In the genomic region with DNA sequence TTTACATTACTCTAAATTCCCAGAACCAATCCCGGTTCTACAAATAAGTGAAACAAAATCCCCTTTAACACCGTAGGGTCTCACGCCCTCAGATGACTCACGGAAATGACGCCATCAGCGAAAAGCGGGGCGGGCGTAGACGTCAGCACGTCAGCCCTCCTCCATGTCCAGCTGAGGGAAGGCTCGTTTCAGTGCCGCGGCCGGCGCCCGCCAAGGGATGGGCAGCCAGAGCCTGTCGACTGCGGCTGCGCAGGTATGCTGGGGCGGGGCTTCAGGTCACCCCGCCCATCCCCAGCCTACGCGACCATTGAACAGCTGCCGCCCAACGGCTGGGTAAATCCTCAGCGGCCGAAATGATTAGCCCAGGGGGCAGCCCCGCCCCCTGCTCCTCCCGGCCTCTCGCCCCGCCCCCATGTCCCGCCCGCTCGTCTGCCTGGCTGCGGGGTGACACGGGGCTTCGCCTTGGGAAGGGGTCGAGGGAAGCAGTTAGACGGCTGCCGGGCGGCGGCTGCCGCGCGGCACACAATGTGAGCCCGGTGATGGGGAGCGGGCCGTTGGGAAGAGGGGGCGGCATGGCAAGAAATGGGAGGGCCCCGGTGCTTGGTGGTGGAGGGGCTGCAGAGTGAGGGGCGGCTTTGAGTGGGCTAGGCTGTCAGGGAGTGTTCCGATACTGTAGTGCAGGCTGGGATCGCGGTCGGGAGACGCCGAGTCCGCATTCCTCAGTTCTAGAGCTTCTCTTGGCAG, we compare ENCODE assay signal across 8 cellular contexts. TPM values are rescaled to one million over a fixed set of nuclear protein-coding genes. Genes with fewer than 3 reads are reported as not detected.
DNase-seq lines count a peak whose midpoint lies in the region; FAIRE-seq and TF ChIP-seq lines count a peak whose summit lies in the region.

Gene NBEAL1 (plus strand): TSS at position 420 of the 744 bp plus-strand sequence. CDS start 1,510 bp downstream, outside the sequence.

- no peaks in the 10 kb centered on the region for H3K9me3 Mint-ChIP-seq in activated naive CD4-positive, alpha-beta T cell treated with anti-CD3 and anti-CD28 coated beads for 36 hours

- WGBS in neuronal stem cell (ENCODE audit: extremely low coverage in 2 of 2, insufficient read length in 2 of 2, insufficient replicate concordance in 1 of 2), 2 donors = no CpG with 5 or more reads among the region's 59 CpGs

- H3K4me2 ChIP-seq in neuronal stem cell (ENCODE audit: insufficient read depth, low read length, poor library complexity, severe bottlenecking) = peak within 1 kb of the TSS; percentile 78

- no peak within 1 kb of the TSS for H2BK12ac ChIP-seq in neuronal stem cell (ENCODE audit: low read length)

- peak within 1 kb of the TSS; percentile 96 for H3K23ac ChIP-seq in neuronal stem cell (ENCODE audit: low read depth, low read length, poor library complexity)

- H3K9me3 ChIP-seq in neuronal stem cell (replicated peaks in 1 of 2; ENCODE audit: control insufficient read depth in 2 of 2, insufficient read depth in 1 of 2, low read depth in 1 of 2, low read length in 2 of 2) = no peaks in the 10 kb centered on the region

- H3K14ac ChIP-seq in neuronal stem cell (ENCODE audit: low read length) = no peak within 1 kb of the TSS

- no peaks in the 10 kb centered on the region for H3K36me3 Mint-ChIP-seq in activated naive CD4-positive, alpha-beta T cell treated with anti-CD3 and anti-CD28 coated beads for 36 hours (ENCODE audit: low read depth)

- H2BK5ac ChIP-seq in neuronal stem cell (ENCODE audit: low read length) = peak within 1 kb of the TSS; percentile 91

- CTCF ChIA-PET in HEK293T (lab: Yijun Ruan, JAX) = no interaction called here
- CTCF ChIA-PET in activated naive CD4-positive, alpha-beta T cell treated with anti-CD3 and anti-CD28 coated beads for 36 hours (lab: Charles Lee) = interaction anchor here (0.6 kb wide), 1 partner anchor 144 kb away, joined by 3 read pairs; no protein-coding TSS in a partner anchor

- H3K27ac ChIP-seq in neuronal stem cell (replicated peaks; ENCODE audit: low read length) = peak within 1 kb of the TSS; percentile 80

- H3K4me3 ChIP-seq in neuronal stem cell (ENCODE audit: low read length in 2 of 2) = peak within 1 kb of the TSS; percentile 84 to 88

- H3K4me1 Mint-ChIP-seq in activated naive CD4-positive, alpha-beta T cell treated with anti-CD3 and anti-CD28 coated beads for 36 hours (ENCODE audit: low read depth) = peaks cover 27% of the 10 kb centered on the region

- H3K79me1 ChIP-seq in neuronal stem cell (ENCODE audit: low read depth, low read length) = no peaks in the 10 kb centered on the region

- peak; percentile 65 for FAIRE-seq in frontal cortex (lab: Jason Lieb, UNC)

- peak within 1 kb of the TSS; percentile 95 for H3K4me3 Mint-ChIP-seq in activated naive CD4-positive, alpha-beta T cell treated with anti-CD3 and anti-CD28 coated beads for 36 hours

- H2BK120ac ChIP-seq in neuronal stem cell (ENCODE audit: low read depth, low read length) = no peak within 1 kb of the TSS

- in situ Hi-C loops in SK-MEL-5 (cut with HindIII; ENCODE audit: low pct_unique_long_range_greater_than_20kb, low sequenced_read_pairs) = no loop called here

- no peak for TF ChIP-seq CTCF in subcutaneous adipose tissue (IDR thresholded peaks at IDR 0.05; ENCODE audit: low read depth)

- DNase-seq in GF-D8 (lab: John Stamatoyannopoulos, UW) (peak; percentile 93), HEK293T (ENCODE audit: extremely low spot score) (peak; percentile 97), MV-4-11 (lab: John Stamatoyannopoulos, UW) (peak; percentile 97), SK-MEL-5 (ENCODE audit: low read depth, low spot score) (peak; percentile 97), frontal cortex (ENCODE audit: low spot score in 2 of 2) (peak; percentile 81 to 88), neuronal stem cell (ENCODE audit: low spot score) (peak; percentile 99)
- peak; percentile 97 for DNase-seq in activated naive CD4-positive, alpha-beta T cell treated with anti-CD3 and anti-CD28 coated beads for 36 hours

- H4K91ac ChIP-seq in neuronal stem cell (ENCODE audit: low read depth, low read length, poor library complexity) = no peak within 1 kb of the TSS

- H3K4me1 ChIP-seq in neuronal stem cell (ENCODE audit: control insufficient read depth in 2 of 2, insufficient read depth in 1 of 2, low read depth in 1 of 2, low read length in 2 of 2) = peaks cover 3 to 32% of the 10 kb centered on the region in 2 donors

- H3K4ac ChIP-seq in neuronal stem cell (ENCODE audit: low read length) = no peak within 1 kb of the TSS

- H3K27ac Mint-ChIP-seq in activated naive CD4-positive, alpha-beta T cell treated with anti-CD3 and anti-CD28 coated beads for 36 hours = peak within 1 kb of the TSS; percentile 74

- no peak within 1 kb of the TSS for H2AK5ac ChIP-seq in neuronal stem cell (ENCODE audit: low read depth, low read length)

- H3K18ac ChIP-seq in neuronal stem cell (ENCODE audit: low read length) = peak within 1 kb of the TSS; percentile 91

- peak within 1 kb of the TSS; percentile 96 for H2AFZ ChIP-seq in neuronal stem cell (ENCODE audit: low read length)

- no peaks in the 10 kb centered on the region for H3K27me3 ChIP-seq in neuronal stem cell (ENCODE audit: control insufficient read depth in 3 of 3, insufficient read depth in 3 of 3, low read depth in 1 of 3, low read length in 3 of 3)

- H2BK15ac ChIP-seq in neuronal stem cell (ENCODE audit: low read length) = no peak within 1 kb of the TSS

- POLR2A ChIA-PET in HEK293T (lab: Yijun Ruan, JAX) = interaction anchor here (0.7 to 1.4 kb wide), 3 partner anchors 8 to 224 kb away, joined by 3 to 4 read pairs (median 3); partner anchors contain the start of gene CYP20A1

- peak within 1 kb of the TSS; percentile 98 for H3K9ac ChIP-seq in neuronal stem cell (ENCODE audit: low read depth, low read length, poor library complexity)

- H3K36me3 ChIP-seq in neuronal stem cell (replicated peaks in 1 of 2; ENCODE audit: control insufficient read depth in 2 of 2, insufficient read depth in 2 of 2, low read length in 2 of 2) = peaks cover 0 to 3% of the 10 kb centered on the region in 2 donors

- intact Hi-C loops in activated naive CD4-positive, alpha-beta T cell treated with anti-CD3 and anti-CD28 coated beads for 36 hours (cut with micrococcal nuclease) = loop anchor here (1.0 to 10.0 kb wide), 11 partner anchors 103 to 880 kb away; partner anchors contain the start of genes ABI2, BMPR2, CYP20A1 and FAM117B

- no peak within 1 kb of the TSS for H4K8ac ChIP-seq in neuronal stem cell (ENCODE audit: low read depth, low read length)

- no peaks in the 10 kb centered on the region for H3K27me3 Mint-ChIP-seq in activated naive CD4-positive, alpha-beta T cell treated with anti-CD3 and anti-CD28 coated beads for 36 hours (ENCODE audit: low read depth)

TF ChIP-seq in HEK293T, 16 proteins besides CTCF, POLR2A, EP300 and RAD21:
- no peak for TF ChIP-seq FOXM1 (IDR thresholded peaks at IDR 0.05; ENCODE audit: borderline replicate concordance)
- peak; percentile 79 for TF ChIP-seq L3MBTL2 (conservative IDR thresholded peaks at IDR 0.05)
- no peak for TF ChIP-seq ZNF384 (IDR thresholded peaks at IDR 0.05)
- no peak for TF ChIP-seq ELF4 (IDR thresholded peaks at IDR 0.05)
- TF ChIP-seq ARNT (IDR thresholded peaks at IDR 0.05) = no peak
- TF ChIP-seq, protein P1, sequence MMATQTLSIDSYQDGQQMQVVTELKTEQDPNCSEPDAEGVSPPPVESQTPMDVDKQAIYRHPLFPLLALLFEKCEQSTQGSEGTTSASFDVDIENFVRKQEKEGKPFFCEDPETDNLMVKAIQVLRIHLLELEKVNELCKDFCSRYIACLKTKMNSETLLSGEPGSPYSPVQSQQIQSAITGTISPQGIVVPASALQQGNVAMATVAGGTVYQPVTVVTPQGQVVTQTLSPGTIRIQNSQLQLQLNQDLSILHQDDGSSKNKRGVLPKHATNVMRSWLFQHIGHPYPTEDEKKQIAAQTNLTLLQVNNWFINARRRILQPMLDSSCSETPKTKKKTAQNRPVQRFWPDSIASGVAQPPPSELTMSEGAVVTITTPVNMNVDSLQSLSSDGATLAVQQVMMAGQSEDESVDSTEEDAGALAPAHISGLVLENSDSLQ (IDR thresholded peaks at IDR 0.05) = peak; percentile 81

RNA-seq across cellular contexts. Expression of gene NBEAL1, which starts in this region (rescaled TPM):
- total RNA-seq in SK-MEL-5 (2014; rRNA removed; shearing (Covaris generic)) = 12.9 and 13.5 TPM in 2 replicates
- polyA plus RNA-seq in SK-MEL-5 (2015; cell fraction: cytosol; rRNA removed) = 5.2 and 5.3 TPM in 2 replicates
- 8.3 and 11.0 TPM in 2 replicates for polyA plus RNA-seq in SK-MEL-5 (2015; cell fraction: nucleus; rRNA removed)
- 1 to 10 TPM; 7.9 to 8.3 TPM for total RNA-seq in activated naive CD4-positive, alpha-beta T cell treated with anti-CD3 and anti-CD28 coated beads for 36 hours
- total RNA-seq in frontal cortex (45.2 TPM), subcutaneous adipose tissue (10 to 100 TPM; 45.0 to 80.9 (median 54.3) TPM)
- polyA plus RNA-seq in neuronal stem cell (2013, experiment 1 of 2) = 11.4 TPM
- polyA plus RNA-seq in neuronal stem cell (2013, experiment 2 of 2) = 12.4 TPM

Comparison
In these comparisons a context has a peak if more than half of its experiments do, and no peak if none do; other contexts are left out.
1. Peak in every context shown above with its lines: DNase-seq, H3K4me3 ChIP-seq and H3K27ac ChIP-seq.